Comparison of ENCODE assay signal across 13 cellular contexts in genomic region chr20:9172908-9173307, GRCh38.
DNase-seq lines count a peak whose midpoint lies in the region; ATAC-seq and TF ChIP-seq lines count a peak whose summit lies in the region.
"Had no signal": no experiment of that assay in that cellular context is flagged by ENCODE, and none has a peak within 500 bp of the region (broad histone marks: within the 10 kb centered on the region; RNA-seq: fewer than 3 reads in every experiment).

No MANE protein-coding gene starts in this region.

- WGBS in liver = 77% methylated on average over 2 of the region's 2 CpGs

- no peaks in the 10 kb centered on the region for H3K27me3 ChIP-seq in liver (ENCODE audit: control insufficient read depth in 4 of 4, insufficient read depth in 4 of 4, low read length in 3 of 4)

- H3K27ac Mint-ChIP-seq in naive thymus-derived CD8-positive, alpha-beta T cell = no peak overlapping the region
- H3K27ac Mint-ChIP-seq: activated naive CD8-positive, alpha-beta T cell treated with anti-CD3 and anti-CD28 coated beads, Interleukin-2, amount 50 U/mL, for 24 hours; T-helper 17 cell had no signal

- no peaks in the 10 kb centered on the region for H3K36me3 ChIP-seq in liver (ENCODE audit: control insufficient read depth in 4 of 4, insufficient read depth in 3 of 4, low read depth in 1 of 4, low read length in 3 of 4)

- no peak for ATAC-seq in GM18502 (IDR thresholded peaks at IDR 0.05; ENCODE audit: poor library complexity, unreplicated experiment)
- no peak for ATAC-seq in naive thymus-derived CD8-positive, alpha-beta T cell
- ATAC-seq: activated naive CD8-positive, alpha-beta T cell treated with anti-CD3 and anti-CD28 coated beads, Interleukin-2, amount 50 U/mL, for 24 hours; T-helper 17 cell had no signal

- TF ChIP-seq CTCF in C4-2B (conservative IDR thresholded peaks at IDR 0.05) = 0 out of 2 replicates have a peak, but pooled peaks have one; percentile 12
- TF ChIP-seq CTCF in LNCaP clone FGC (IDR thresholded peaks at IDR 0.05; ENCODE audit: control insufficient read depth, extremely low read depth, insufficient read depth) = peak; percentile 29
- TF ChIP-seq CTCF in choroid plexus epithelial cell (conservative IDR thresholded peaks at IDR 0.05; ENCODE audit: low read depth, low read length) = peak; percentile 50
- TF ChIP-seq CTCF in liver (IDR thresholded peaks at IDR 0.05; ENCODE audit: low read depth, low read length, missing input control) = no peak

- H3K36me3 Mint-ChIP-seq in naive thymus-derived CD8-positive, alpha-beta T cell = no peaks in the 10 kb centered on the region

- DNase-seq in LNCaP clone FGC (ENCODE audit: low read depth) (no peak), choroid plexus epithelial cell (ENCODE audit: low read depth) (peak; percentile 42), anterior cingulate cortex (lab: John Stamatoyannopoulos, UW) (no peak)
- no peak for DNase-seq in naive thymus-derived CD8-positive, alpha-beta T cell
- DNase-seq in activated effector memory CD4-positive, alpha-beta T cell treated with Interleukin-2 at 50 U/mL for 16 hours = no peak
- DNase-seq: activated naive CD8-positive, alpha-beta T cell treated with anti-CD3 and anti-CD28 coated beads, Interleukin-2, amount 50 U/mL, for 24 hours; effector CD4-positive, alpha-beta T cell; islet precursor cell; NCI-H1417; T-helper 17 cell had no signal

- POLR2A ChIA-PET in naive thymus-derived CD8-positive, alpha-beta T cell (lab: Charles Lee) = no interaction called here

- H3K27me3 Mint-ChIP-seq in naive thymus-derived CD8-positive, alpha-beta T cell = peaks cover 0 to 2% (median 0%) of the 10 kb centered on the region in 5 donors
- H3K27me3 Mint-ChIP-seq: activated naive CD8-positive, alpha-beta T cell treated with anti-CD3 and anti-CD28 coated beads, Interleukin-2, amount 50 U/mL, for 24 hours; T-helper 17 cell had no signal

- H3K9ac ChIP-seq in liver (ENCODE audit: low read depth in 1 of 2, low read length in 2 of 2) = no peak overlapping the region

- H3K9me3 Mint-ChIP-seq in naive thymus-derived CD8-positive, alpha-beta T cell = peaks cover 0 to 3% (median 0%) of the 10 kb centered on the region in 9 donors
- H3K9me3 Mint-ChIP-seq: activated naive CD8-positive, alpha-beta T cell treated with anti-CD3 and anti-CD28 coated beads, Interleukin-2, amount 50 U/mL, for 24 hours had no signal

- TF ChIP-seq RAD21 in liver (IDR thresholded peaks at IDR 0.05) = peak; percentile 20

- H3K9me3 ChIP-seq in liver (ENCODE audit: control insufficient read depth in 4 of 4, low read length in 3 of 4) = no peaks in the 10 kb centered on the region

- H3K4me3 ChIP-seq in LNCaP clone FGC (ENCODE audit: low read depth, low read length) (no peak overlapping the region), choroid plexus epithelial cell (ENCODE audit: low read depth, low read length) (no peak overlapping the region), liver (ENCODE audit: low read depth in 1 of 3, low read length in 3 of 3) (no peak overlapping the region)

- no peak overlapping the region for H3K4me3 Mint-ChIP-seq in naive thymus-derived CD8-positive, alpha-beta T cell
- H3K4me3 Mint-ChIP-seq: activated naive CD8-positive, alpha-beta T cell treated with anti-CD3 and anti-CD28 coated beads, Interleukin-2, amount 50 U/mL, for 24 hours; T-helper 17 cell had no signal

- H3K27ac ChIP-seq in C4-2B = no peak overlapping the region
- H3K27ac ChIP-seq in liver (ENCODE audit: low read depth in 1 of 2, low read length in 2 of 2) = no peak overlapping the region

- H3K4me1 Mint-ChIP-seq in naive thymus-derived CD8-positive, alpha-beta T cell = no peaks in the 10 kb centered on the region
- H3K4me1 Mint-ChIP-seq: activated naive CD8-positive, alpha-beta T cell treated with anti-CD3 and anti-CD28 coated beads, Interleukin-2, amount 50 U/mL, for 24 hours; T-helper 17 cell had no signal

- H3K4me1 ChIP-seq in liver (ENCODE audit: control insufficient read depth in 4 of 4, insufficient read depth in 4 of 4, low read length in 3 of 4) = no peaks in the 10 kb centered on the region

TF ChIP-seq in liver, 16 proteins besides CTCF, POLR2A, EP300 and RAD21:
- TF ChIP-seq FOXA2 (IDR thresholded peaks at IDR 0.05) (no peak), YY1 (IDR thresholded peaks at IDR 0.05) (no peak), FOXA1 (IDR thresholded peaks at IDR 0.05) (no peak), HNF4A (conservative IDR thresholded peaks at IDR 0.05) (no peak)
- TF ChIP-seq, protein P1, sequence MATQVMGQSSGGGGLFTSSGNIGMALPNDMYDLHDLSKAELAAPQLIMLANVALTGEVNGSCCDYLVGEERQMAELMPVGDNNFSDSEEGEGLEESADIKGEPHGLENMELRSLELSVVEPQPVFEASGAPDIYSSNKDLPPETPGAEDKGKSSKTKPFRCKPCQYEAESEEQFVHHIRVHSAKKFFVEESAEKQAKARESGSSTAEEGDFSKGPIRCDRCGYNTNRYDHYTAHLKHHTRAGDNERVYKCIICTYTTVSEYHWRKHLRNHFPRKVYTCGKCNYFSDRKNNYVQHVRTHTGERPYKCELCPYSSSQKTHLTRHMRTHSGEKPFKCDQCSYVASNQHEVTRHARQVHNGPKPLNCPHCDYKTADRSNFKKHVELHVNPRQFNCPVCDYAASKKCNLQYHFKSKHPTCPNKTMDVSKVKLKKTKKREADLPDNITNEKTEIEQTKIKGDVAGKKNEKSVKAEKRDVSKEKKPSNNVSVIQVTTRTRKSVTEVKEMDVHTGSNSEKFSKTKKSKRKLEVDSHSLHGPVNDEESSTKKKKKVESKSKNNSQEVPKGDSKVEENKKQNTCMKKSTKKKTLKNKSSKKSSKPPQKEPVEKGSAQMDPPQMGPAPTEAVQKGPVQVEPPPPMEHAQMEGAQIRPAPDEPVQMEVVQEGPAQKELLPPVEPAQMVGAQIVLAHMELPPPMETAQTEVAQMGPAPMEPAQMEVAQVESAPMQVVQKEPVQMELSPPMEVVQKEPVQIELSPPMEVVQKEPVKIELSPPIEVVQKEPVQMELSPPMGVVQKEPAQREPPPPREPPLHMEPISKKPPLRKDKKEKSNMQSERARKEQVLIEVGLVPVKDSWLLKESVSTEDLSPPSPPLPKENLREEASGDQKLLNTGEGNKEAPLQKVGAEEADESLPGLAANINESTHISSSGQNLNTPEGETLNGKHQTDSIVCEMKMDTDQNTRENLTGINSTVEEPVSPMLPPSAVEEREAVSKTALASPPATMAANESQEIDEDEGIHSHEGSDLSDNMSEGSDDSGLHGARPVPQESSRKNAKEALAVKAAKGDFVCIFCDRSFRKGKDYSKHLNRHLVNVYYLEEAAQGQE (IDR thresholded peaks at IDR 0.05) = no peak
